22 cellular contexts compared by ENCODE assay signal in the genomic region with DNA sequence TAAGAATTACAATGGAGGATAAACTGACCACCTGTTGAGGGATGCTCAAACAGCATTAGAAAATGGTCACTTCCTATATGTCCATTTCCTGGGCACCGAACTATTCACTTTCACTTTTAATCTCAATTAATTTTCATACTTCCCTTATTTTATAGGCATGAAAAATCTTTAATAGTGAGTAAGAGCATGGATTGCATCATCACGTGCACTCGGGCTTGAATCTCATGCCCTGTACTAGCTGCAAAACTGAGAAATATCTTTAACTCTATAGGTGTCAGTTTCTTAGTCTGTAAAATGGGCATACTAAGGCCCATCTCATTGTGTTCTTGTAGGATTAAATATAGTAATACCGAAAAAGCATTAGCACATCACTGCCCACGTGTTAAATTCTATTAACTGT.
DNase-seq lines count a peak whose midpoint lies in the region; ATAC-seq, FAIRE-seq and TF ChIP-seq lines count a peak whose summit lies in the region.
"Had no signal": no experiment of that assay in that cellular context is flagged by ENCODE, and none has a peak within 500 bp of the region (broad histone marks: within the 10 kb centered on the region; RNA-seq: fewer than 3 reads in every experiment).

No MANE protein-coding gene starts in this region.

- H3K4me2 ChIP-seq in GM23248 (ENCODE audit: unreplicated experiment) = no peak overlapping the region
- H3K4me2 ChIP-seq: KMS-11, SK-N-SH had no signal

- no peak overlapping the region for H3K27ac Mint-ChIP-seq in T-cell
- H3K27ac Mint-ChIP-seq: B cell; CD4-positive, CD25-positive, alpha-beta regulatory T cell had no signal

- POLR2A ChIA-PET in T-cell (lab: Charles Lee) (no interaction called here), A673 (lab: Charles Lee; ENCODE audit: low non-redundant PET) (no interaction called here)

- H3K4me1 ChIP-seq in GM23248 (ENCODE audit: insufficient read depth) = no peaks in the 10 kb centered on the region
- H3K4me1 ChIP-seq in A673 (ENCODE audit: insufficient read depth, low read length, poor library complexity, severe bottlenecking) = no peaks in the 10 kb centered on the region
- H3K4me1 ChIP-seq in small intestine (ENCODE audit: control insufficient read depth in 2 of 2, insufficient read depth in 1 of 2, low read depth in 1 of 2, low read length in 1 of 2) = no peaks in the 10 kb centered on the region
- H3K4me1 ChIP-seq: Caco-2 had no signal

- H3K4me3 ChIP-seq in GM23248 (no peak overlapping the region), coronary artery (peak overlapping the region; percentile 11), A673 (ENCODE audit: low read depth, low read length, poor library complexity, severe bottlenecking) (no peak overlapping the region), small intestine (ENCODE audit: low read depth in 1 of 2, low read length in 2 of 2) (no peak overlapping the region)
- H3K4me3 ChIP-seq: MG63 had no signal

- H3K79me2 ChIP-seq in GM23248 (ENCODE audit: insufficient read depth) = no peaks in the 10 kb centered on the region

- H3K27me3 ChIP-seq in GM23248 (replicated peaks; ENCODE audit: insufficient read depth) (no peaks in the 10 kb centered on the region), A673 (replicated peaks; ENCODE audit: insufficient read depth, low read depth, low read length, poor library complexity) (no peaks in the 10 kb centered on the region), small intestine (ENCODE audit: control insufficient read depth in 2 of 2, insufficient read depth in 2 of 2, low read length in 2 of 2) (no peaks in the 10 kb centered on the region)
- H3K27me3 ChIP-seq: MG63 had no signal

- no peaks in the 10 kb centered on the region for H3K27me3 Mint-ChIP-seq in T-cell
- H3K27me3 Mint-ChIP-seq: B cell; CD4-positive, CD25-positive, alpha-beta regulatory T cell had no signal

- H3F3A ChIP-seq in GM23248 (ENCODE audit: insufficient read depth) = no peaks in the 10 kb centered on the region

- H3K9me3 Mint-ChIP-seq in T-cell = peaks cover 0 to 4% (median 0%) of the 10 kb centered on the region in 3 donors

- no peak overlapping the region for H2AFZ ChIP-seq in GM23248

- no peak overlapping the region for H3K4me3 Mint-ChIP-seq in T-cell
- H3K4me3 Mint-ChIP-seq: B cell; CD4-positive, CD25-positive, alpha-beta regulatory T cell had no signal

- in situ Hi-C loops in GM23248 (cut with MboI) (no loop called here), ACHN (cut with HindIII; ENCODE audit: low pct_ligation_motif_present, low pct_unique_long_range_greater_than_20kb, low sequenced_read_pairs) (no loop called here)

- no peaks in the 10 kb centered on the region for H3K4me1 Mint-ChIP-seq in T-cell
- H3K4me1 Mint-ChIP-seq: B cell; CD4-positive, CD25-positive, alpha-beta regulatory T cell had no signal

- H3K36me3 Mint-ChIP-seq in T-cell = no peaks in the 10 kb centered on the region
- H3K36me3 Mint-ChIP-seq: CD4-positive, CD25-positive, alpha-beta regulatory T cell had no signal

- DNase-seq in GM23248 (peak; percentile 26), MV-4-11 (lab: John Stamatoyannopoulos, UW) (peak; percentile 7), coronary artery (ENCODE audit: low spot score) (no peak), kidney tubule cell (ENCODE audit: low spot score) (peak; percentile 1), ACHN (no peak), T-cell (no peak), A673 (ENCODE audit: low spot score) (no peak), small intestine (no peak)
- DNase-seq: Caco-2; CD4-positive, CD25-positive, alpha-beta regulatory T cell; GF-D8; MG63; NCI-H1105 treated with DMSO at 0.1 percent for 48 hours; NCI-H1694 treated with DMSO at 0.1 percent for 48 hours; NCI-H510A treated with DMSO at 0.1 percent for 48 hours; NCI-H774; RPMI8226; SHP77 treated with DMSO at 0.1 percent for 48 hours; SK-N-SH; T-helper 1 cell had no signal

- H3K36me3 ChIP-seq in GM23248 (ENCODE audit: low read depth) (no peaks in the 10 kb centered on the region), A673 (ENCODE audit: insufficient read depth, low read length, poor library complexity, severe bottlenecking) (no peaks in the 10 kb centered on the region), small intestine (ENCODE audit: control insufficient read depth in 2 of 2, insufficient read depth in 2 of 2, low read length in 2 of 2) (no peaks in the 10 kb centered on the region)
- H3K36me3 ChIP-seq: MG63 had no signal

- no peaks in the 10 kb centered on the region for H4K20me1 ChIP-seq in GM23248 (ENCODE audit: insufficient read depth)

- H3K9me3 ChIP-seq in GM23248 (ENCODE audit: low read depth) (no peaks in the 10 kb centered on the region), A673 (ENCODE audit: low read depth, low read length, poor library complexity, severe bottlenecking) (no peaks in the 10 kb centered on the region), small intestine (ENCODE audit: control insufficient read depth, low read depth) (no peaks in the 10 kb centered on the region)
- H3K9me3 ChIP-seq: Caco-2, MG63, SK-N-SH had no signal

- H3K9ac ChIP-seq in GM23248 = no peak overlapping the region
- H3K9ac ChIP-seq: KMS-11, SK-N-SH had no signal

- H3K27ac ChIP-seq in GM23248 (no peak overlapping the region), coronary artery (no peak overlapping the region), A673 (ENCODE audit: low read depth, low read length, poor library complexity, severe bottlenecking) (no peak overlapping the region), small intestine (ENCODE audit: low read depth in 1 of 2, low read length in 1 of 2) (no peak overlapping the region)
- H3K27ac ChIP-seq: KMS-11 had no signal

- 45 to 47% methylated on average over 5 of the region's 5 CpGs for WGBS in GM23248 (ENCODE audit: low coverage in 1 of 2, low lambda C conversion rate in 2 of 2, missing lambda C conversion rate in 2 of 2), 2 experiments
- WGBS in small intestine, 3 donors = 69 to 80% (median 71%) methylated on average over 5 of the region's 5 CpGs

- no peak for ATAC-seq in T-cell (replicated peaks in 1 of 4)

- no TSS peak for BruUV-seq in A673 (replicated peaks; lab: Mats Ljungman, UMichigan)

- CTCF ChIA-PET in T-cell (lab: Charles Lee) = no interaction called here
- CTCF ChIA-PET in A673 (lab: Charles Lee) = no interaction called here

- no peak for FAIRE-seq in small intestine (lab: Jason Lieb, UNC)

- intact Hi-C loops in A673 (cut with micrococcal nuclease; ENCODE audit: unreplicated experiment) = no loop called here

- TF ChIP-seq CTCF in coronary artery (IDR thresholded peaks at IDR 0.05) = no peak
- no peak for TF ChIP-seq CTCF in A673 (conservative IDR thresholded peaks at IDR 0.05; ENCODE audit: low read depth, low read length)

- no peaks in the 10 kb centered on the region; the same call in 1 of the 2 replicates for H3K9me2 ChIP-seq in GM23248 (ENCODE audit: insufficient read depth)
- H3K9me2 ChIP-seq: SK-N-SH had no signal

Comparison
In these comparisons a context has a peak if more than half of its experiments do, and no peak if none do; other contexts are left out.
1. DNase-seq: peak in GM23248 (single experiment), MV-4-11 (single experiment) and kidney tubule cell (single experiment); none in coronary artery (single experiment), ACHN (single experiment), T-cell (0 of 34), A673 (single experiment) and small intestine (single experiment).